In genomic region chr4:34973632-34974312, GRCh38 we compare ENCODE assay signal across 4 cellular contexts.
"Had no signal": no experiment of that assay in that cellular context is flagged by ENCODE, and none has a peak within 500 bp of the region (broad histone marks: within the 10 kb centered on the region; RNA-seq: fewer than 3 reads in every experiment).

No MANE protein-coding gene starts in this region.

- H3K27ac Mint-ChIP-seq: GM23338, H9 had no signal

- H2AFZ ChIP-seq: GM23338 had no signal

- ATAC-seq: GM23338 had no signal

- H3K4me2 ChIP-seq: GM23338 had no signal

- H3K9me3 Mint-ChIP-seq: GM23338, H9 had no signal

- H3K4me3 Mint-ChIP-seq: GM23338, H9 had no signal

- DNase-seq: H9, HCEC 1CT, IMR-90 had no signal

- H3K4me1 Mint-ChIP-seq: GM23338, H9 had no signal

- H3K4me3 ChIP-seq: GM23338 had no signal
